8 cellular contexts compared by ENCODE assay signal in genomic region chr4:183503497-183504063, GRCh38. TPM values are rescaled to one million over a fixed set of nuclear protein-coding genes. Genes with fewer than 3 reads are reported as not detected.
A peak's percentile ranks its signal among the peaks of the same experiment; 100 is the strongest.
DNase-seq lines count a peak whose midpoint lies in the region; ATAC-seq, FAIRE-seq and TF ChIP-seq lines count a peak whose summit lies in the region.

No MANE protein-coding gene starts in this region.

- peak overlapping the region; percentile 91 to 94 (median 92) for H3K4me3 ChIP-seq in skeletal muscle tissue (ENCODE audit: low read length in 3 of 3)

- H3K27me3 Mint-ChIP-seq in T-cell, result no peaks in the 10 kb centered on the region

- H3K9ac ChIP-seq in skeletal muscle tissue (ENCODE audit: low read depth in 1 of 3, low read length in 3 of 3), result peak overlapping the region; percentile 89 to 97 (median 95)

- POLR2A ChIA-PET in T-cell (lab: Charles Lee), result no interaction called here

- H3K4me1 ChIP-seq in foreskin keratinocyte, result peaks cover 25% of the 10 kb centered on the region
- H3K4me1 ChIP-seq in skeletal muscle tissue (ENCODE audit: control insufficient read depth in 3 of 3, insufficient read depth in 3 of 3, low read length in 3 of 3), result peaks cover 7 to 23% (median 17%) of the 10 kb centered on the region in 3 donors

- TF ChIP-seq CTCF in C4-2B (conservative IDR thresholded peaks at IDR 0.05), result no peak
- no peak for TF ChIP-seq CTCF in foreskin keratinocyte (conservative IDR thresholded peaks at IDR 0.05)

- H3K27me3 ChIP-seq in foreskin keratinocyte, result no peaks in the 10 kb centered on the region
- no peaks in the 10 kb centered on the region for H3K27me3 ChIP-seq in skeletal muscle tissue (ENCODE audit: control insufficient read depth in 3 of 3, insufficient read depth in 3 of 3, low read length in 3 of 3)

- H3K27ac Mint-ChIP-seq in T-cell, result peak overlapping the region; percentile 90 to 98

- no peaks in the 10 kb centered on the region for H3K36me3 ChIP-seq in skeletal muscle tissue (ENCODE audit: control insufficient read depth in 3 of 3, insufficient read depth in 3 of 3, low read length in 3 of 3)

- no peaks in the 10 kb centered on the region for H3K9me3 Mint-ChIP-seq in T-cell

- CTCF ChIA-PET in T-cell (lab: Charles Lee), result interaction anchor here (0.5 to 1.3 kb wide), 3 partner anchors 60 to 1689 kb away, joined by 3 to 5 read pairs (median 4); partner anchors contain the start of genes CDKN2AIP (in 1 of the 2), RWDD4 (in 1 of the 2) and TRAPPC11 (in 1 of the 2)

- H3K4me1 Mint-ChIP-seq in T-cell, result peaks cover 30 to 43% (median 30%) of the 10 kb centered on the region in 3 donors

- H3K27ac ChIP-seq in C4-2B (peak overlapping the region; percentile 85), foreskin keratinocyte (peak overlapping the region; percentile 87), skeletal muscle tissue (ENCODE audit: low read depth, low read length) (peak overlapping the region; percentile 86)

- FAIRE-seq in GM12891 (lab: Jason Lieb, UNC), result no peak

- peak; percentile 0 for ATAC-seq in GM18519 (IDR thresholded peaks at IDR 0.05; ENCODE audit: low FRiP score, unreplicated experiment)
- ATAC-seq in HG03095 (IDR thresholded peaks at IDR 0.05; ENCODE audit: unreplicated experiment), result peak; percentile 1
- peak in 3 of 4 experiments; percentile 0 to 2 (median 1) for ATAC-seq in T-cell (replicated peaks in 1 of 4)
- peak; percentile 1 for ATAC-seq in foreskin keratinocyte

- no peaks in the 10 kb centered on the region for H3K36me3 Mint-ChIP-seq in T-cell

- DNase-seq in T-cell, result peak in 11 of 34 experiments; percentile 19 to 44 (median 36)
- DNase-seq in foreskin keratinocyte, result peak; percentile 9 to 42
- no peak for DNase-seq in UCSD-AML1 (lab: John Stamatoyannopoulos, UW; ENCODE audit: unreplicated experiment)
- DNase-seq in GM12891 (ENCODE audit: insufficient read length, low spot score), result no peak

- TF ChIP-seq POLR2A in GM12891 (IDR thresholded peaks at IDR 0.05; ENCODE audit: low read depth, low read length), result no peak

- H3K9me3 ChIP-seq in skeletal muscle tissue (ENCODE audit: control insufficient read depth in 3 of 3, low read length in 3 of 3), result no peaks in the 10 kb centered on the region

- H3K4me3 Mint-ChIP-seq in T-cell, result peak overlapping the region; percentile 83 to 96 (median 90)

TF ChIP-seq in GM12891, 5 proteins besides CTCF, POLR2A, EP300 and RAD21:
- TF ChIP-seq POU2F2 (IDR thresholded peaks at IDR 0.05; ENCODE audit: low read depth, low read length) (no peak), PAX5 (IDR thresholded peaks at IDR 0.05; ENCODE audit: insufficient read depth, low read length, severe bottlenecking) (no peak), TAF1 (IDR thresholded peaks at IDR 0.05; ENCODE audit: low read depth, low read length) (no peak), SPI1 (IDR thresholded peaks at IDR 0.05; ENCODE audit: low read depth, low read length) (no peak), POLR2AphosphoS5 (IDR thresholded peaks at IDR 0.05; ENCODE audit: low read depth, low read length) (no peak)

RNA-seq across cellular contexts. Expression of gene ING2, which starts 1.3 kb away (rescaled TPM):
- total RNA-seq in T-cell, result 10 to 100 TPM in 2 of 5 donors, 1 to 10 TPM in 3; 5.0 to 14.0 (median 7.6) TPM
- total RNA-seq in foreskin keratinocyte, result 18.5 and 23.3 TPM in 2 replicates
- 21.2 and 27.9 TPM in 2 replicates for polyA plus RNA-seq in foreskin keratinocyte
- 5.7 TPM for total RNA-seq in skeletal muscle tissue
- 12.1 TPM for polyA plus RNA-seq in GM12891 (2012; ENCODE audit: low read depth, missing spikeins)

RNA-seq across cellular contexts. Expression of gene CDKN2AIP, which starts 59.1 kb away (rescaled TPM):
- 10 to 100 TPM; 33.0 to 46.6 (median 42.7) TPM for total RNA-seq in T-cell
- 13.6 and 14.8 TPM in 2 replicates for total RNA-seq in foreskin keratinocyte
- polyA plus RNA-seq in foreskin keratinocyte, result 6.8 and 7.4 TPM in 2 replicates
- 7.3 TPM for total RNA-seq in skeletal muscle tissue
- polyA plus RNA-seq in GM12891 (2012; ENCODE audit: low read depth, missing spikeins), result 10.6 TPM

Comparison
In these comparisons a context has a peak if more than half of its experiments do, and no peak if none do; other contexts are left out.
1. DNase-seq: peak in foreskin keratinocyte (2 of 2); none in UCSD-AML1 (single experiment) and GM12891 (single experiment).
2. Peak in every context shown above with its lines, with median percentiles within 50 percentile points of each other: H3K27ac ChIP-seq and ATAC-seq.